8 cellular contexts compared by ENCODE assay signal in the genomic region with DNA sequence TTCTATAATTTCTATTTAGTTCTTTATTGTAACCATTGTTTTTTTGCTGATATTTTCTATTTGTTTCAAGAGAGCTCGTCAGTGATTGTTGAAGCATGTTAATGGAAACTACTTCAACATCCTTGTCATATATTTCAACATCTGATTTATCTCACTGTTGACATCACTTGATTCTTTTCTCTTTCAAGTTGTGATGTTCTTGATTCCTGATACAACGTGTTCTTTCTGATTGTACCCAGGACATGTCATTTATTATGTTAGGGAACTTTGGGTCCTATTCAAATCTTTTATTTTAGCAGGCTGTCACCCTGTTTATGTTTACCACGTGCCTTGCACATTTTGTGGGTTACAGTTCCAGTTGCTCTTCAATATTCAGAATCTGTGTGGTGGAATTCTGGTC.
"Had no signal": no experiment of that assay in that cellular context is flagged by ENCODE, and none has a peak within 500 bp of the region (broad histone marks: within the 10 kb centered on the region; RNA-seq: fewer than 3 reads in every experiment).

No MANE protein-coding gene starts in this region.

- FAIRE-seq: HepG2 had no signal

- ATAC-seq: HepG2 had no signal

- H3K4me3 Mint-ChIP-seq: H9, IgD-negative memory B cell had no signal

- DNase-seq: GM23248, GOT3, H9, HCEC 1CT, KBM-7 had no signal

- H3K27me3 Mint-ChIP-seq: IgD-negative memory B cell had no signal

- H3K4me1 Mint-ChIP-seq: IgD-negative memory B cell had no signal

- H3K27ac Mint-ChIP-seq: H9, IgD-negative memory B cell had no signal

- H3K27ac ChIP-seq: GM23248, HL-60 had no signal

- H3K9ac ChIP-seq: GM23248 had no signal

- H2AFZ ChIP-seq: GM23248 had no signal

- H3K4me3 ChIP-seq: GM23248 had no signal
